In genomic region chr10:31549936-31550335, GRCh38 we compare ENCODE assay signal across 25 cellular contexts.
DNase-seq lines count a peak whose midpoint lies in the region; ATAC-seq, FAIRE-seq and TF ChIP-seq lines count a peak whose summit lies in the region.
"Had no signal": no experiment of that assay in that cellular context is flagged by ENCODE, and none has a peak within 500 bp of the region (broad histone marks: within the 10 kb centered on the region; RNA-seq: fewer than 3 reads in every experiment).

No MANE protein-coding gene starts in this region.

- no peak for FAIRE-seq in bronchial epithelial cell (lab: Jason Lieb, UNC)

- TF ChIP-seq EP300 in suprapubic skin (IDR thresholded peaks at IDR 0.05) = no peak

- no peak for ATAC-seq in GM18517 (IDR thresholded peaks at IDR 0.05; ENCODE audit: unreplicated experiment)
- ATAC-seq: activated CD8-positive, alpha-beta T cell treated with anti-CD3 and anti-CD28 coated beads for 36 hours had no signal

- H3K36me3 ChIP-seq in bronchial epithelial cell (ENCODE audit: control insufficient read depth, insufficient read depth, low read length) = no peaks in the 10 kb centered on the region
- no peaks in the 10 kb centered on the region for H3K36me3 ChIP-seq in suprapubic skin
- H3K36me3 ChIP-seq in H7 (replicated peaks; ENCODE audit: control insufficient read depth, insufficient read depth, low read length) = no peaks in the 10 kb centered on the region
- H3K36me3 ChIP-seq: ascending aorta, left ventricle myocardium inferior, neutrophil, prostate gland, vagina had no signal

- TF ChIP-seq POLR2A in suprapubic skin (IDR thresholded peaks at IDR 0.05) = no peak

- DNase-seq in AG10803 (ENCODE audit: low read depth) (peak; percentile 88), GM04503 (ENCODE audit: low read depth) (peak; percentile 70), bronchial epithelial cell (ENCODE audit: low read depth) (peak; percentile 32), fibroblast of villous mesenchyme (ENCODE audit: low read depth) (peak; percentile 85), DMS114 treated with DMSO at 0.1 percent for 48 hours (lab: John Stamatoyannopoulos, UW; ENCODE audit: unreplicated experiment) (no peak), suprapubic skin (ENCODE audit: low spot score in 2 of 2) (no peak), H7 (no peak)
- DNase-seq: activated CD4-positive, CD25-positive, alpha-beta regulatory T cell treated with anti-CD3 and anti-CD28 coated beads, Interleukin-2, amount 50 U/mL, for 72 hours; activated CD8-positive, alpha-beta T cell treated with anti-CD3 and anti-CD28 coated beads for 36 hours; activated effector memory CD4-positive, alpha-beta T cell treated with Interleukin-2 at 50 U/mL for 16 hours; CD8-positive, alpha-beta memory T cell; DMS 273 treated with DMSO at 0.1 percent for 48 hours; islet precursor cell; left ventricle myocardium inferior; naive B cell; NCI-H2081 treated with DMSO at 0.1 percent for 48 hours; NCI-H345; NCI-H748 treated with DMSO at 0.1 percent for 48 hours; RPMI8226 had no signal

- H3K4me3 ChIP-seq in AG10803 (ENCODE audit: low read length) (no peak overlapping the region), bronchial epithelial cell (ENCODE audit: low read depth, low read length) (no peak overlapping the region), fibroblast of villous mesenchyme (ENCODE audit: low read depth, low read length) (no peak overlapping the region), suprapubic skin (no peak overlapping the region), H7 (ENCODE audit: insufficient read depth, low read depth, low read length) (no peak overlapping the region)
- H3K4me3 ChIP-seq: ascending aorta, left ventricle myocardium inferior, prostate gland, skin epidermis, vagina had no signal

- H3K27me3 ChIP-seq in bronchial epithelial cell (ENCODE audit: control insufficient read depth, insufficient read depth, low read length) (no peaks in the 10 kb centered on the region), suprapubic skin (no peaks in the 10 kb centered on the region), H7 (ENCODE audit: control insufficient read depth, insufficient read depth, low read length) (no peaks in the 10 kb centered on the region)
- H3K27me3 ChIP-seq: ascending aorta, neutrophil, vagina had no signal

- H3K27ac ChIP-seq in suprapubic skin = no peak overlapping the region
- H3K27ac ChIP-seq: ascending aorta, left ventricle myocardium inferior, neutrophil, prostate gland, vagina had no signal

- peaks cover 6% of the 10 kb centered on the region for H3K4me1 ChIP-seq in suprapubic skin
- H3K4me1 ChIP-seq: ascending aorta, left ventricle myocardium inferior, prostate gland, vagina had no signal

- TF ChIP-seq CTCF in AG10803 (conservative IDR thresholded peaks at IDR 0.05; ENCODE audit: low read length) = no peak
- TF ChIP-seq CTCF in bronchial epithelial cell (IDR thresholded peaks at IDR 0.05; ENCODE audit: insufficient read depth, low read length, severe bottlenecking) = no peak
- TF ChIP-seq CTCF in fibroblast of villous mesenchyme (IDR thresholded peaks at IDR 0.05; ENCODE audit: insufficient read depth, low read depth, low read length) = no peak
- TF ChIP-seq CTCF in suprapubic skin (IDR thresholded peaks at IDR 0.05) = no peak

- no peaks in the 10 kb centered on the region for H3K9me3 ChIP-seq in suprapubic skin
- H3K9me3 ChIP-seq: ascending aorta, neutrophil, prostate gland, vagina had no signal

- 26% methylated on average over 1 of the region's 1 CpG for WGBS in suprapubic skin

Comparison
In these comparisons a context has a peak if more than half of its experiments do, and no peak if none do; other contexts are left out.
1. DNase-seq: peak in AG10803 (single experiment), GM04503 (single experiment), bronchial epithelial cell (single experiment) and fibroblast of villous mesenchyme (single experiment); none in DMS114 treated with DMSO at 0.1 percent for 48 hours (single experiment), suprapubic skin (0 of 2) and H7 (single experiment).